8 cellular contexts compared by ENCODE assay signal in the genomic region with DNA sequence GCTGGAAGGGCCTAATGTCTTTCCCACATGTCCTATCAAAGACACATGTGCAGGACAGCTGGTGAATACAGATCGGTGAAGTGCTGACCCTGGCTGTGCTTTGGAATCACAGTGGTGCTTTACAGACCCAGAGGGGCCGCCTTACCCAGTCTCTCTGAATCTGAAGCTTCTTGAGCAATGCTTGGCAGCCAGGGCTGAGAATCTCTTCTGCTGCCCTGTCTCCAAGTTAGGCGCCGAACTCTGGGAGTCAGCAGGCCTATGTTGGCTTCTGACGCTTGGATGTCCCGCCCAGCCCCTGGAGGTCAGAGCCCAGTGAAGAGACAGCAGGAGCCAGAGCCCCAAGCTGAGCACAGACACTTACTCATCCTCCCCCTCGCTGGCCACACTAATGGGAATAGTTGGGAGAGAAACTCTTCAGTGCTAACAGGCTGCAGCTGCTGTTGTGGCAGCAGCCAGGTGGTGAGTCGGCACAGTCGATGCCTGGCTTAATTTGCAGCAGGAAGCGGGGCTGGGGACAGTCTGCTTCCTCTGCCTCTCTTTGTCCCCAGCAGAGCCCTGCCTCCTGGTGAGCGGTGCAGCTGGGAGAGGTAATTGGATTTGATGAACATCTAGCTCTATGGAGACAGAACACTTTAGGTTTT.
DNase-seq lines count a peak whose midpoint lies in the region; ATAC-seq, FAIRE-seq and TF ChIP-seq lines count a peak whose summit lies in the region.

No MANE protein-coding gene starts in this region.

- no peak for TF ChIP-seq CTCF in AG04449 (IDR thresholded peaks at IDR 0.05; ENCODE audit: insufficient read depth, low read length, missing control alignments)
- TF ChIP-seq CTCF in HepG2 (CRISPR knock-in tag; IDR thresholded peaks at IDR 0.05): no peak

- no peaks in the 10 kb centered on the region for H3K9me2 ChIP-seq in Karpas-422 (replicated peaks; ENCODE audit: insufficient read depth, low read length)

- H3K36me3 ChIP-seq in HepG2 (replicated peaks in 1 of 2; ENCODE audit: control insufficient read depth in 1 of 2, insufficient read depth in 2 of 2, low read length in 2 of 2) (no peaks in the 10 kb centered on the region), Karpas-422 (ENCODE audit: insufficient read depth, low read length) (no peaks in the 10 kb centered on the region)

- TF ChIP-seq RAD21 in HepG2 (CRISPR knock-in tag; IDR thresholded peaks at IDR 0.05): no peak

- ATAC-seq in HepG2 (peak; percentile 26; the same call in 1 of the 3 replicates), HG02852 (IDR thresholded peaks at IDR 0.05; ENCODE audit: unreplicated experiment) (no peak)

- peak; percentile 26 for DNase-seq in AG04449 (ENCODE audit: low read depth, low spot score)
- DNase-seq in NCI-H1105 (lab: John Stamatoyannopoulos, UW): peak; percentile 65
- peak in 41 of 58 donors; percentile 6 to 68 (median 34) for DNase-seq in anterior cingulate cortex (lab: John Stamatoyannopoulos, UW)
- no peak for DNase-seq in HepG2 (ENCODE audit: low spot score)
- DNase-seq in cortex of kidney (lab: John Stamatoyannopoulos, UW): no peak
- no peak for DNase-seq in Karpas-422
- no peak for DNase-seq in NCI-H2029 treated with DMSO at 0.1 percent for 48 hours (lab: John Stamatoyannopoulos, UW)

- H3K4me3 ChIP-seq in AG04449 (ENCODE audit: low read depth, low read length) (no peak overlapping the region), HepG2 (replicated peaks in 1 of 3; ENCODE audit: insufficient read depth in 1 of 3, low read depth in 2 of 3, low read length in 3 of 3) (no peak overlapping the region), Karpas-422 (ENCODE audit: low read length) (no peak overlapping the region)

- POLR2A ChIA-PET in AG04449 (lab: Yijun Ruan, JAX) (no interaction called here), HepG2 (lab: Yijun Ruan, JAX) (no interaction called here)

- in situ Hi-C loops in HepG2 (cut with HindIII; ENCODE audit: extremely low pct_ligation_motif_present, low pct_unique_long_range_greater_than_20kb): no loop called here

- H3K4me2 ChIP-seq in HepG2 (ENCODE audit: low read depth, low read length) (no peak overlapping the region), Karpas-422 (ENCODE audit: low read depth, low read length, poor library complexity, severe bottlenecking) (no peak overlapping the region)

- WGBS in HepG2 (ENCODE audit: low lambda C conversion rate): 18% methylated on average over 3 of the region's 11 CpGs

- CTCF ChIA-PET in AG04449 (lab: Yijun Ruan, JAX): no interaction called here
- CTCF ChIA-PET in HepG2 (lab: Yijun Ruan, JAX; ENCODE audit: low intra/inter-chr PET ratio, low total read pairs): no interaction called here

- peaks cover 0 to 13% of the 10 kb centered on the region in 2 experiments; a peak in 1 of 5 replicates for H3K27me3 ChIP-seq in HepG2 (ENCODE audit: control insufficient read depth in 1 of 2, insufficient read depth in 2 of 2, low read length in 2 of 2)
- H3K27me3 ChIP-seq in Karpas-422 (ENCODE audit: low read length): no peaks in the 10 kb centered on the region

- BruUV-seq in HepG2 (replicated peaks; lab: Mats Ljungman, UMichigan): no TSS peak

- H3K9me3 ChIP-seq in HepG2 (ENCODE audit: low read length) (no peaks in the 10 kb centered on the region), Karpas-422 (ENCODE audit: low read length) (no peaks in the 10 kb centered on the region)

- H4K20me1 ChIP-seq in HepG2 (ENCODE audit: insufficient read depth, low read length) (no peaks in the 10 kb centered on the region), Karpas-422 (ENCODE audit: insufficient read depth, low read depth, low read length) (peaks cover 4% of the 10 kb centered on the region; the same call in 1 of the 2 replicates)

- TF ChIP-seq POLR2A in HepG2 (IDR thresholded peaks at IDR 0.05; ENCODE audit: insufficient read depth in 1 of 2, low read depth in 2 of 2, low read length in 2 of 2): no peak

- H3K79me2 ChIP-seq in HepG2 (ENCODE audit: insufficient read depth, low read length) (no peaks in the 10 kb centered on the region), Karpas-422 (ENCODE audit: low read length) (no peaks in the 10 kb centered on the region)

- intact Hi-C loops in HepG2 (cut with micrococcal nuclease; ENCODE audit: unreplicated experiment): no loop called here

- H3K4me1 ChIP-seq in HepG2 (ENCODE audit: insufficient read depth, low read length) (no peaks in the 10 kb centered on the region), Karpas-422 (ENCODE audit: low read length) (peaks cover 48% of the 10 kb centered on the region)

- H2AFZ ChIP-seq in HepG2 (ENCODE audit: low read length) (no peak overlapping the region), Karpas-422 (ENCODE audit: low read length) (no peak overlapping the region)

- FAIRE-seq in HepG2 (lab: Jason Lieb, UNC): no peak

- no peak for TF ChIP-seq EP300 in HepG2 (IDR thresholded peaks at IDR 0.05; ENCODE audit: low read depth in 2 of 2, low read length in 2 of 2)
- no peak for TF ChIP-seq EP300 in HepG2 (CRISPR knock-in tag; IDR thresholded peaks at IDR 0.05; ENCODE audit: borderline replicate concordance)

- H3K27ac ChIP-seq in HepG2 (ENCODE audit: extremely low read length, insufficient read depth, low read length) (no peak overlapping the region), Karpas-422 (ENCODE audit: low read length) (no peak overlapping the region)

- H3K9ac ChIP-seq in HepG2 (ENCODE audit: insufficient read depth, low read depth, low read length) (no peak overlapping the region), Karpas-422 (ENCODE audit: low read length) (no peak overlapping the region)

TF ChIP-seq in HepG2, 621 proteins besides CTCF, POLR2A, EP300 and RAD21:
- TF ChIP-seq, protein P1, sequence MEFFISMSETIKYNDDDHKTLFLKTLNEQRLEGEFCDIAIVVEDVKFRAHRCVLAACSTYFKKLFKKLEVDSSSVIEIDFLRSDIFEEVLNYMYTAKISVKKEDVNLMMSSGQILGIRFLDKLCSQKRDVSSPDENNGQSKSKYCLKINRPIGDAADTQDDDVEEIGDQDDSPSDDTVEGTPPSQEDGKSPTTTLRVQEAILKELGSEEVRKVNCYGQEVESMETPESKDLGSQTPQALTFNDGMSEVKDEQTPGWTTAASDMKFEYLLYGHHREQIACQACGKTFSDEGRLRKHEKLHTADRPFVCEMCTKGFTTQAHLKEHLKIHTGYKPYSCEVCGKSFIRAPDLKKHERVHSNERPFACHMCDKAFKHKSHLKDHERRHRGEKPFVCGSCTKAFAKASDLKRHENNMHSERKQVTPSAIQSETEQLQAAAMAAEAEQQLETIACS (CRISPR knock-in tag; IDR thresholded peaks at IDR 0.05): no peak
- no peak for TF ChIP-seq GATAD2A (CRISPR knock-in tag; IDR thresholded peaks at IDR 0.05)
TF ChIP-seq in HepG2: peak in this region for 0.

Comparison
In these comparisons a context has a peak if more than half of its experiments do, and no peak if none do; other contexts are left out.
1. DNase-seq: peak in AG04449 (single experiment), NCI-H1105 (single experiment) and anterior cingulate cortex (41 of 58); none in HepG2 (single experiment), cortex of kidney (single experiment), Karpas-422 (single experiment) and NCI-H2029 treated with DMSO at 0.1 percent for 48 hours (single experiment).